18 cellular contexts compared by ENCODE assay signal in genomic region chr2:69081757-69082156, GRCh38.
DNase-seq lines count a peak whose midpoint lies in the region; ATAC-seq and TF ChIP-seq lines count a peak whose summit lies in the region.
"Had no signal": no experiment of that assay in that cellular context is flagged by ENCODE, and none has a peak within 500 bp of the region (broad histone marks: within the 10 kb centered on the region; RNA-seq: fewer than 3 reads in every experiment).

No MANE protein-coding gene starts in this region.

- peak overlapping the region; percentile 97 for H2AK5ac ChIP-seq in IMR-90 (ENCODE audit: low read depth, low read length)

- peak overlapping the region; percentile 77 for H4K91ac ChIP-seq in IMR-90 (ENCODE audit: insufficient read depth, low read depth, low read length)

- no peaks in the 10 kb centered on the region for H3K27me3 Mint-ChIP-seq in chondrocyte (ENCODE audit: low read depth)
- H3K27me3 Mint-ChIP-seq in activated CD4-positive, alpha-beta T cell treated with anti-CD3 and anti-CD28 coated beads, Interleukin-2, amount 10 ng/mL, durations not matched to agents 7 days and 5 days, result peaks cover 20% of the 10 kb centered on the region

- peak overlapping the region; percentile 32 for H2AK9ac ChIP-seq in IMR-90 (replicated peaks; ENCODE audit: low read depth, low read length, poor library complexity)

- BruUV-seq in IMR-90 (replicated peaks; lab: Mats Ljungman, UMichigan), result no TSS peak

- no peaks in the 10 kb centered on the region for H3K9me3 ChIP-seq in IMR-90 (ENCODE audit: control insufficient read depth, insufficient read depth, low read length)
- no peaks in the 10 kb centered on the region for H3K9me3 ChIP-seq in muscle layer of duodenum (ENCODE audit: control insufficient read depth in 1 of 2, low read length in 2 of 2)
- H3K9me3 ChIP-seq in thoracic aorta, result no peaks in the 10 kb centered on the region
- H3K9me3 ChIP-seq: BE2C, breast epithelium had no signal

- H3K27ac ChIP-seq in IMR-90 (ENCODE audit: insufficient read depth, low read length) (peak overlapping the region; percentile 83), muscle layer of duodenum (ENCODE audit: low read length) (peak overlapping the region; percentile 52), thoracic aorta (peak overlapping the region; percentile 14 to 74), caudate nucleus (ENCODE audit: low read depth, low read length) (no peak overlapping the region)

- no peak overlapping the region for H3K4me3 Mint-ChIP-seq in chondrocyte (ENCODE audit: unreplicated experiment)
- no peak overlapping the region for H3K4me3 Mint-ChIP-seq in activated CD4-positive, alpha-beta T cell treated with anti-CD3 and anti-CD28 coated beads, Interleukin-2, amount 10 ng/mL, durations not matched to agents 7 days and 5 days
- H3K4me3 Mint-ChIP-seq: natural killer cell treated with Interleukin-12 subunit alpha and Interleukin-12 subunit beta and Interleukin-15 and Interleukin-18, amount 100 ng/mL, for 72 hours; stimulated activated naive B cell treated with anti-CD40 and anti-IgM and Interleukin-4, amounts not matched to agents 10 μg/mL and 1 μg/mL and 100 μg/mL, for 72 hours had no signal

- H3K4me1 Mint-ChIP-seq in chondrocyte (ENCODE audit: low read depth), result peaks cover 50% of the 10 kb centered on the region
- H3K4me1 Mint-ChIP-seq in activated CD4-positive, alpha-beta T cell treated with anti-CD3 and anti-CD28 coated beads, Interleukin-2, amount 10 ng/mL, durations not matched to agents 7 days and 5 days, result no peaks in the 10 kb centered on the region

- DNase-seq in IMR-90, result no peak
- DNase-seq in chondrocyte (ENCODE audit: low spot score), result no peak
- DNase-seq in thoracic aorta (ENCODE audit: low spot score), result no peak
- no peak for DNase-seq in NCI-H2081 treated with DMSO at 0.1 percent for 48 hours (lab: John Stamatoyannopoulos, UW)
- no peak for DNase-seq in caudate nucleus (lab: John Stamatoyannopoulos, UW)
- no peak for DNase-seq in activated CD4-positive, alpha-beta T cell treated with anti-CD3 and anti-CD28 coated beads, Interleukin-2, amount 10 ng/mL, durations not matched to agents 7 days and 5 days
- DNase-seq: BE2C; glutamatergic neuron; NCI-H2029; NCI-H510A; SIG-M5; stimulated activated naive B cell treated with anti-CD40 and anti-IgM and Interleukin-4, amounts not matched to agents 10 μg/mL and 1 μg/mL and 100 μg/mL, for 72 hours had no signal

- no peak for ATAC-seq in IMR-90 (ENCODE audit: low read depth)
- no peak for ATAC-seq in thoracic aorta (ENCODE audit: insufficient number of reproducible peaks, low FRiP score, low read depth)
- ATAC-seq in GM18505 (IDR thresholded peaks at IDR 0.05; ENCODE audit: unreplicated experiment), result no peak
- ATAC-seq: K562 had no signal

- TF ChIP-seq CTCF in IMR-90 (conservative IDR thresholded peaks at IDR 0.05; ENCODE audit: low read depth, low read length) (no peak), chondrocyte (IDR thresholded peaks at IDR 0.05) (no peak), thoracic aorta (IDR thresholded peaks at IDR 0.05) (no peak)

- H2AFZ ChIP-seq in IMR-90 (replicated peaks; ENCODE audit: low read length, poor library complexity), result no peak overlapping the region

- peak overlapping the region; percentile 68 for H4K5ac ChIP-seq in IMR-90 (ENCODE audit: low read depth, low read length)

- in situ Hi-C loops in IMR-90 (cut with MboI; ENCODE audit: low sequenced_read_pairs), result no loop called here

- peak overlapping the region; percentile 22 for H3K18ac ChIP-seq in IMR-90 (ENCODE audit: low read depth, low read length)

- H2BK5ac ChIP-seq in IMR-90 (ENCODE audit: low read depth, low read length, poor library complexity, severe bottlenecking), result peak overlapping the region; percentile 79

- peak overlapping the region; percentile 38; the same call in 1 of the 2 replicates for H3K56ac ChIP-seq in IMR-90 (ENCODE audit: extremely low read depth, insufficient read depth, low read length)

- H3K36me3 Mint-ChIP-seq in chondrocyte (ENCODE audit: low read depth), result peaks cover 54% of the 10 kb centered on the region
- no peaks in the 10 kb centered on the region for H3K36me3 Mint-ChIP-seq in activated CD4-positive, alpha-beta T cell treated with anti-CD3 and anti-CD28 coated beads, Interleukin-2, amount 10 ng/mL, durations not matched to agents 7 days and 5 days (ENCODE audit: low read depth)
- H3K36me3 Mint-ChIP-seq: natural killer cell treated with Interleukin-12 subunit alpha and Interleukin-12 subunit beta and Interleukin-15 and Interleukin-18, amount 100 ng/mL, for 72 hours; stimulated activated naive B cell treated with anti-CD40 and anti-IgM and Interleukin-4, amounts not matched to agents 10 μg/mL and 1 μg/mL and 100 μg/mL, for 72 hours had no signal

- no peaks in the 10 kb centered on the region for H3K9me3 Mint-ChIP-seq in chondrocyte (ENCODE audit: low read depth)
- H3K9me3 Mint-ChIP-seq in activated CD4-positive, alpha-beta T cell treated with anti-CD3 and anti-CD28 coated beads, Interleukin-2, amount 10 ng/mL, durations not matched to agents 7 days and 5 days, result no peaks in the 10 kb centered on the region
- H3K9me3 Mint-ChIP-seq: natural killer cell treated with Interleukin-12 subunit alpha and Interleukin-12 subunit beta and Interleukin-15 and Interleukin-18, amount 100 ng/mL, for 72 hours; stimulated activated naive B cell treated with anti-CD40 and anti-IgM and Interleukin-4, amounts not matched to agents 10 μg/mL and 1 μg/mL and 100 μg/mL, for 72 hours had no signal

- no peak overlapping the region for H3K4me2 ChIP-seq in IMR-90 (ENCODE audit: low read depth, low read length)

- H3K79me1 ChIP-seq in IMR-90 (ENCODE audit: low read depth in 1 of 2, low read length in 2 of 2), result peaks cover 5 to 54% of the 10 kb centered on the region in 2 experiments; a peak in 3 of 4 replicates

- 88% methylated on average over 3 of the region's 4 CpGs; no CpG with 5 or more reads in 1 of the 2 experiments for WGBS in IMR-90 (ENCODE audit: extremely low coverage in 2 of 2, insufficient read length in 1 of 2), 2 experiments

- peak overlapping the region; percentile 93 for H3K23ac ChIP-seq in IMR-90 (ENCODE audit: low read depth, low read length)

- POLR2A ChIA-PET in IMR-90 (lab: Charles Lee; ENCODE audit: unreplicated experiment), result no interaction called here
- POLR2A ChIA-PET in activated CD4-positive, alpha-beta T cell treated with anti-CD3 and anti-CD28 coated beads, Interleukin-2, amount 10 ng/mL, durations not matched to agents 7 days and 5 days (lab: Charles Lee), result no interaction called here

- H2BK15ac ChIP-seq in IMR-90 (ENCODE audit: low read depth, low read length), result peak overlapping the region; percentile 85; the same call in 2 of the 3 replicates

- H3K4me1 ChIP-seq in IMR-90 (ENCODE audit: control insufficient read depth, insufficient read depth, low read length) (peaks cover 18% of the 10 kb centered on the region), muscle layer of duodenum (ENCODE audit: control insufficient read depth in 1 of 2, insufficient read depth in 2 of 2, low read length in 2 of 2) (peaks cover 7 to 23% of the 10 kb centered on the region in 2 donors), thoracic aorta (ENCODE audit: control insufficient read depth in 1 of 2, low read depth in 2 of 2) (peaks cover 21 to 67% of the 10 kb centered on the region in 2 donors)
- H3K4me1 ChIP-seq: BE2C had no signal

- H4K8ac ChIP-seq in IMR-90 (ENCODE audit: low read depth in 2 of 2, low read length in 2 of 2), result peak overlapping the region; percentile 66 to 76

- CTCF ChIA-PET in IMR-90 (lab: Yijun Ruan, JAX), result no interaction called here
- CTCF ChIA-PET in activated CD4-positive, alpha-beta T cell treated with anti-CD3 and anti-CD28 coated beads, Interleukin-2, amount 10 ng/mL, durations not matched to agents 7 days and 5 days (lab: Charles Lee), result no interaction called here

- no peaks in the 10 kb centered on the region for H4K20me1 ChIP-seq in IMR-90 (ENCODE audit: insufficient read depth, low read length)

- TF ChIP-seq POLR2A in IMR-90 (IDR thresholded peaks at IDR 0.05; ENCODE audit: low read depth, low read length), result no peak
- TF ChIP-seq POLR2A in GM18505 (IDR thresholded peaks at IDR 0.05; ENCODE audit: borderline replicate concordance, extremely low read depth, insufficient read depth, insufficient read length), result no peak

- 0 out of 2 replicates have a peak overlapping the region, but pooled peaks have one; percentile 10 for H3K9ac ChIP-seq in IMR-90 (ENCODE audit: low read depth, low read length)

- peak overlapping the region; percentile 69 for H2BK20ac ChIP-seq in IMR-90 (ENCODE audit: low read depth, low read length)

- intact Hi-C loops in IMR-90 (cut with micrococcal nuclease), result loop anchor here (5.0 kb wide), 2 partner anchors 34 to 226 kb away; no protein-coding TSS in a partner anchor

- H3K9me1 ChIP-seq in IMR-90 (ENCODE audit: insufficient read depth, low read length), result peaks cover 40% of the 10 kb centered on the region

- peak overlapping the region; percentile 86 for H2BK120ac ChIP-seq in IMR-90 (ENCODE audit: low read depth, low read length)

- H3K4me3 ChIP-seq in IMR-90 (ENCODE audit: insufficient read depth, low read depth, low read length), result no peak overlapping the region
- no peak overlapping the region for H3K4me3 ChIP-seq in muscle layer of duodenum (ENCODE audit: low read depth in 1 of 2, low read length in 2 of 2)
- no peak overlapping the region for H3K4me3 ChIP-seq in thoracic aorta
- H3K4me3 ChIP-seq: breast epithelium, K562, lung had no signal

- no peak for TF ChIP-seq RAD21 in IMR-90 (IDR thresholded peaks at IDR 0.05; ENCODE audit: low read length)

- peak overlapping the region; percentile 78 for H3K27ac Mint-ChIP-seq in chondrocyte (ENCODE audit: unreplicated experiment)
- no peak overlapping the region for H3K27ac Mint-ChIP-seq in activated CD4-positive, alpha-beta T cell treated with anti-CD3 and anti-CD28 coated beads, Interleukin-2, amount 10 ng/mL, durations not matched to agents 7 days and 5 days
- H3K27ac Mint-ChIP-seq: stimulated activated naive B cell treated with anti-CD40 and anti-IgM and Interleukin-4, amounts not matched to agents 10 μg/mL and 1 μg/mL and 100 μg/mL, for 72 hours had no signal

- peak overlapping the region; percentile 98 for H3K4ac ChIP-seq in IMR-90 (ENCODE audit: low read depth, low read length)

- H3K36me3 ChIP-seq in IMR-90 (ENCODE audit: control insufficient read depth, insufficient read depth, low read length), result peaks cover 50% of the 10 kb centered on the region
- H3K36me3 ChIP-seq in muscle layer of duodenum (ENCODE audit: control insufficient read depth in 1 of 2, insufficient read depth in 2 of 2, low read length in 2 of 2), result peaks cover 0 to 22% of the 10 kb centered on the region in 2 donors
- peaks cover 9% of the 10 kb centered on the region for H3K36me3 ChIP-seq in thoracic aorta
- H3K36me3 ChIP-seq: BE2C, breast epithelium had no signal

- H3K14ac ChIP-seq in IMR-90 (replicated peaks; ENCODE audit: low read depth, low read length), result peak overlapping the region; percentile 93

- dilution Hi-C loops in IMR-90 (cut with HindIII; ENCODE audit: low sequenced_read_pairs, unreplicated experiment), result no loop called here

- H3K27me3 ChIP-seq in IMR-90 (ENCODE audit: control insufficient read depth, insufficient read depth, low read length), result no peaks in the 10 kb centered on the region
- H3K27me3 ChIP-seq in muscle layer of duodenum (ENCODE audit: low read depth, low read length), result no peaks in the 10 kb centered on the region
- H3K27me3 ChIP-seq in thoracic aorta (replicated peaks; ENCODE audit: insufficient read depth), result no peaks in the 10 kb centered on the region
- H3K27me3 ChIP-seq: BE2C, breast epithelium had no signal
